In genomic region chr21:39388038-39388810, GRCh38 we compare ENCODE assay signal across 8 cellular contexts. TPM values are rescaled to one million over a fixed set of nuclear protein-coding genes. Genes with fewer than 3 reads are reported as not detected.
A peak's percentile ranks its signal among the peaks of the same experiment; 100 is the strongest.
DNase-seq lines count a peak whose midpoint lies in the region; ATAC-seq and TF ChIP-seq lines count a peak whose summit lies in the region.

No MANE protein-coding gene starts in this region.

- peak; percentile 92 for TF ChIP-seq CTCF in CD14-positive monocyte (IDR thresholded peaks at IDR 0.05)
- peak; percentile 97 for TF ChIP-seq CTCF in lower lobe of right lung (IDR thresholded peaks at IDR 0.05)

- H3K9me3 ChIP-seq in lower lobe of right lung = no peaks in the 10 kb centered on the region

- peak; percentile 85 for DNase-seq in CD14-positive monocyte (ENCODE audit: low spot score)
- DNase-seq in NCI-H748 treated with DMSO at 0.1 percent for 48 hours (lab: John Stamatoyannopoulos, UW) = peak; percentile 45
- DNase-seq in activated CD4-positive, alpha-beta T cell treated with anti-CD3 and anti-CD28 coated beads, Interleukin-2, amount 50 U/mL, for 48 hours = peak; percentile 94 to 95
- peak; percentile 93 for DNase-seq in ecto neural progenitor cell (ENCODE audit: low spot score)
- peak; percentile 95 for DNase-seq in lower lobe of right lung
- DNase-seq in stimulated activated CD4-positive, alpha-beta T cell treated with anti-CD3 and anti-CD28 coated beads, Interleukin-4, amount 100 ng/mL, for 48 hours (ENCODE audit: low read depth in 2 of 2) = peak; percentile 90 to 95

- H3K27me3 ChIP-seq in lower lobe of right lung (ENCODE audit: low read depth) = no peaks in the 10 kb centered on the region

- peaks cover 20% of the 10 kb centered on the region for H3K4me1 Mint-ChIP-seq in CD14-positive monocyte

- H3K27ac ChIP-seq in lower lobe of right lung = peak overlapping the region; percentile 19

- intact Hi-C loops in CD14-positive monocyte (cut with micrococcal nuclease) (loop anchor here (2.0 to 5.0 kb wide), 4 partner anchors 41 to 76 kb away; partner anchors contain the start of genes BRWD1 (in 1 of the 2) and HMGN1 (in 1 of the 2)), lower lobe of right lung (cut with DNase I) (no loop called here)

- peak overlapping the region; percentile 54 for H3K4me3 ChIP-seq in lower lobe of right lung

- H3K36me3 Mint-ChIP-seq in CD14-positive monocyte = peaks cover 31 to 34% of the 10 kb centered on the region in 2 donors

- no peaks in the 10 kb centered on the region for H3K9me3 Mint-ChIP-seq in CD14-positive monocyte

- H3K27ac Mint-ChIP-seq in CD14-positive monocyte = peak overlapping the region; percentile 76 to 90 (median 86)

- H3K27me3 Mint-ChIP-seq in CD14-positive monocyte (ENCODE audit: low read depth in 3 of 3) = peaks cover 0 to 3% (median 0%) of the 10 kb centered on the region in 3 donors

- H3K4me1 ChIP-seq in lower lobe of right lung = peaks cover 36% of the 10 kb centered on the region

- ATAC-seq in GM19395 (IDR thresholded peaks at IDR 0.05; ENCODE audit: unreplicated experiment) (peak; percentile 82), HG03520 (IDR thresholded peaks at IDR 0.05; ENCODE audit: unreplicated experiment) (peak; percentile 71), lower lobe of right lung (peak; percentile 92)

- H3K36me3 ChIP-seq in lower lobe of right lung = peaks cover 17% of the 10 kb centered on the region

- H3K4me3 Mint-ChIP-seq in CD14-positive monocyte = peak overlapping the region; percentile 82 to 94

RNA-seq across cellular contexts. Expression of gene HMGN1, which starts 39.3 kb away (rescaled TPM):
- polyA plus RNA-seq in CD14-positive monocyte = 10 to 100 TPM; 59.8 to 72.7 TPM
- total RNA-seq in lower lobe of right lung = 139 TPM

RNA-seq across cellular contexts. Expression of gene LCA5L, which starts 57.4 kb away (rescaled TPM):
- not detected for polyA plus RNA-seq in CD14-positive monocyte
- total RNA-seq in lower lobe of right lung = 3.0 TPM

Comparison
In these comparisons a context has a peak if more than half of its experiments do, and no peak if none do; other contexts are left out.
1. Peak in every context shown above with its lines: DNase-seq, ATAC-seq, H3K4me3 ChIP-seq and H3K27ac ChIP-seq.
2. DNase-seq: peak in every context shown above with its lines; median percentile 95 in lower lobe of right lung; 94 in activated CD4-positive, alpha-beta T cell treated with anti-CD3 and anti-CD28 coated beads, Interleukin-2, amount 50 U/mL, for 48 hours; 93 in ecto neural progenitor cell; 92 in stimulated activated CD4-positive, alpha-beta T cell treated with anti-CD3 and anti-CD28 coated beads, Interleukin-4, amount 100 ng/mL, for 48 hours; 85 in CD14-positive monocyte; 45 in NCI-H748 treated with DMSO at 0.1 percent for 48 hours.